9 cellular contexts compared by ENCODE assay signal in genomic region chr5:151082274-151082902, GRCh38. TPM values are rescaled to one million over a fixed set of nuclear protein-coding genes. Genes with fewer than 3 reads are reported as not detected.
DNase-seq lines count a peak whose midpoint lies in the region; ATAC-seq and TF ChIP-seq lines count a peak whose summit lies in the region.
"Had no signal": no experiment of that assay in that cellular context is flagged by ENCODE, and none has a peak within 500 bp of the region (broad histone marks: within the 10 kb centered on the region; RNA-seq: fewer than 3 reads in every experiment).

No MANE protein-coding gene starts in this region.

- peak overlapping the region; percentile 99 for H3K27ac ChIP-seq in CD4-positive, alpha-beta memory T cell (ENCODE audit: low read depth, low read length)
- no peak overlapping the region for H3K27ac ChIP-seq in HEK293 (ENCODE audit: extremely low read depth, low read depth, low read length)
- H3K27ac ChIP-seq in uterus = peak overlapping the region; percentile 98 to 100

- H3K36me3 ChIP-seq in CD4-positive, alpha-beta memory T cell (ENCODE audit: insufficient read depth, low read length) = peaks cover 6% of the 10 kb centered on the region
- H3K36me3 ChIP-seq in HEK293 (ENCODE audit: control insufficient read depth in 2 of 2, insufficient read depth in 1 of 2, low read length in 2 of 2) (peaks cover 0 to 12% of the 10 kb centered on the region in 2 experiments; a peak in 1 of 3 replicates), uterus (no peaks in the 10 kb centered on the region)

- ATAC-seq in left colon = peak; percentile 51
- ATAC-seq in HG03175 (IDR thresholded peaks at IDR 0.05; ENCODE audit: unreplicated experiment) = no peak
- ATAC-seq: Panc1 had no signal

- H3K4me1 ChIP-seq in CD4-positive, alpha-beta memory T cell (ENCODE audit: insufficient read depth, low read length) = peaks cover 89% of the 10 kb centered on the region
- peaks cover 6% of the 10 kb centered on the region; the same call in 1 of the 2 replicates for H3K4me1 ChIP-seq in HEK293 (ENCODE audit: control insufficient read depth, insufficient read depth, low read length)
- peaks cover 0 to 15% of the 10 kb centered on the region in 2 donors for H3K4me1 ChIP-seq in uterus

- POLR2A ChIA-PET in CD4-positive, alpha-beta memory T cell (lab: Charles Lee; ENCODE audit: partially characterized antibody) = interaction anchor here (1.0 to 6.8 kb wide), 17 partner anchors 8 to 633 kb away, joined by 3 to 106 read pairs (median 7); partner anchors contain the start of genes ANXA6, CCDC69, GM2A and RPS14
- POLR2A ChIA-PET in HEK293 (lab: Yijun Ruan, JAX) = interaction anchor here (1.0 to 1.1 kb wide), 2 partner anchors 11 to 75 kb away, joined by 3 read pairs; partner anchors contain the start of gene ANXA6

- peaks cover 6 to 26% of the 10 kb centered on the region in 2 donors for H3K36me3 Mint-ChIP-seq in CD4-positive, alpha-beta memory T cell
- peaks cover 77% of the 10 kb centered on the region for H3K36me3 Mint-ChIP-seq in activated T-helper 2 cell treated with anti-CD3 and anti-CD28 coated beads, Interferon-gamma antibody, Interleukin-2, Interleukin-4, amounts not matched to agents 10 μg/mL and 5 μg/mL and 100 μg/mL, durations not matched to agents 14 hours and 24 hours and 36 hours (ENCODE audit: low read depth)

- intact Hi-C loops in CD4-positive, alpha-beta memory T cell (cut with micrococcal nuclease) = loop anchor here (5.0 kb wide), 1 partner anchor 170 kb away; the partner anchor contains the start of gene GM2A
- intact Hi-C loops in activated T-helper 2 cell treated with anti-CD3 and anti-CD28 coated beads, Interferon-gamma antibody, Interleukin-2, Interleukin-4, amounts not matched to agents 10 μg/mL and 5 μg/mL and 100 μg/mL, durations not matched to agents 14 hours and 24 hours and 36 hours (cut with micrococcal nuclease) = loop anchor here (5.0 to 10.0 kb wide), 2 partner anchors 130 to 692 kb away; partner anchors contain the start of gene G3BP1
- intact Hi-C loops in left colon (cut with DNase I, micrococcal nuclease) = no loop called here
- intact Hi-C loops in uterus (cut with DNase I; ENCODE audit: low total_unique reads) = no loop called here

- TF ChIP-seq CTCF in HEK293 (tag by site-specific recombination; IDR thresholded peaks at IDR 0.05) (peak; percentile 55; the same call in 1 of the 2 replicates), uterus (IDR thresholded peaks at IDR 0.05) (peak in 2 of 4 experiments; percentile 13 to 24)

- no peak for TF ChIP-seq POLR2A in uterus (IDR thresholded peaks at IDR 0.05)

- H3K4me3 Mint-ChIP-seq in CD4-positive, alpha-beta memory T cell = peak overlapping the region; percentile 49 to 91 (median 86)
- H3K4me3 Mint-ChIP-seq in activated T-helper 2 cell treated with anti-CD3 and anti-CD28 coated beads, Interferon-gamma antibody, Interleukin-2, Interleukin-4, amounts not matched to agents 10 μg/mL and 5 μg/mL and 100 μg/mL, durations not matched to agents 14 hours and 24 hours and 36 hours (ENCODE audit: low read depth) = peak overlapping the region; percentile 99

- H3K9me3 Mint-ChIP-seq in CD4-positive, alpha-beta memory T cell = peaks cover 0 to 5% (median 0%) of the 10 kb centered on the region in 8 donors
- H3K9me3 Mint-ChIP-seq in activated T-helper 2 cell treated with anti-CD3 and anti-CD28 coated beads, Interferon-gamma antibody, Interleukin-2, Interleukin-4, amounts not matched to agents 10 μg/mL and 5 μg/mL and 100 μg/mL, durations not matched to agents 14 hours and 24 hours and 36 hours = no peaks in the 10 kb centered on the region

- H3K27me3 Mint-ChIP-seq in CD4-positive, alpha-beta memory T cell = no peaks in the 10 kb centered on the region
- no peaks in the 10 kb centered on the region for H3K27me3 Mint-ChIP-seq in activated T-helper 2 cell treated with anti-CD3 and anti-CD28 coated beads, Interferon-gamma antibody, Interleukin-2, Interleukin-4, amounts not matched to agents 10 μg/mL and 5 μg/mL and 100 μg/mL, durations not matched to agents 14 hours and 24 hours and 36 hours (ENCODE audit: low read depth)

- no peak overlapping the region for H3K4me3 ChIP-seq in CD4-positive, alpha-beta memory T cell (ENCODE audit: low read length in 2 of 2)
- H3K4me3 ChIP-seq in HEK293 (ENCODE audit: low read depth, low read length) = no peak overlapping the region
- H3K4me3 ChIP-seq in uterus = no peak overlapping the region

- peaks cover 61 to 94% (median 73%) of the 10 kb centered on the region in 4 donors for H3K4me1 Mint-ChIP-seq in CD4-positive, alpha-beta memory T cell
- peaks cover 67% of the 10 kb centered on the region for H3K4me1 Mint-ChIP-seq in activated T-helper 2 cell treated with anti-CD3 and anti-CD28 coated beads, Interferon-gamma antibody, Interleukin-2, Interleukin-4, amounts not matched to agents 10 μg/mL and 5 μg/mL and 100 μg/mL, durations not matched to agents 14 hours and 24 hours and 36 hours (ENCODE audit: low read depth)

- no peaks in the 10 kb centered on the region for H3K27me3 ChIP-seq in CD4-positive, alpha-beta memory T cell (ENCODE audit: insufficient read depth, low read length)
- no peaks in the 10 kb centered on the region for H3K27me3 ChIP-seq in uterus

- CTCF ChIA-PET in CD4-positive, alpha-beta memory T cell (lab: Charles Lee; ENCODE audit: partially characterized antibody) = interaction anchor here (0.8 to 7.4 kb wide), 10 partner anchors 11 to 84 kb away, joined by 3 to 80 read pairs (median 7); no protein-coding TSS in a partner anchor
- CTCF ChIA-PET in HEK293 (lab: Yijun Ruan, JAX) = interaction anchor here (0.6 to 3.6 kb wide), 7 partner anchors 8 to 132 kb away, joined by 3 to 22 read pairs (median 7); no protein-coding TSS in a partner anchor

- peak overlapping the region; percentile 76 to 98 (median 89) for H3K27ac Mint-ChIP-seq in CD4-positive, alpha-beta memory T cell
- peak overlapping the region; percentile 79 for H3K27ac Mint-ChIP-seq in activated T-helper 2 cell treated with anti-CD3 and anti-CD28 coated beads, Interferon-gamma antibody, Interleukin-2, Interleukin-4, amounts not matched to agents 10 μg/mL and 5 μg/mL and 100 μg/mL, durations not matched to agents 14 hours and 24 hours and 36 hours

- no peaks in the 10 kb centered on the region for H3K9me3 ChIP-seq in CD4-positive, alpha-beta memory T cell (ENCODE audit: control insufficient read depth in 1 of 2, low read length in 2 of 2)
- H3K9me3 ChIP-seq in HEK293 (ENCODE audit: control insufficient read depth, insufficient read depth, low read depth, low read length) = no peaks in the 10 kb centered on the region
- no peaks in the 10 kb centered on the region for H3K9me3 ChIP-seq in uterus

- no peak for DNase-seq in CD4-positive, alpha-beta memory T cell
- DNase-seq in activated T-helper 2 cell treated with anti-CD3 and anti-CD28 coated beads, Interferon-gamma antibody, Interleukin-2, Interleukin-4, amounts not matched to agents 10 μg/mL and 5 μg/mL and 100 μg/mL, durations not matched to agents 14 hours and 24 hours and 36 hours (ENCODE audit: low spot score) = no peak
- DNase-seq in left colon = peak; percentile 67 to 83
- no peak for DNase-seq in uterus
- DNase-seq in stimulated activated CD4-positive, alpha-beta T cell treated with anti-CD3 and anti-CD28 coated beads, Interleukin-2, amount 100 ng/mL, for 24 hours = no peak
- no peak for DNase-seq in hippocampal formation (lab: John Stamatoyannopoulos, UW)

TF ChIP-seq in HEK293, 187 proteins besides CTCF, POLR2A, EP300 and RAD21:
- peak; percentile 75 for TF ChIP-seq ZFHX2 (tag by site-specific recombination; conservative IDR thresholded peaks at IDR 0.05)
- no peak for TF ChIP-seq ZNF677 (tag by site-specific recombination; IDR thresholded peaks at IDR 0.05)
- peak; percentile 68 for TF ChIP-seq EGR2 (tag by site-specific recombination; IDR thresholded peaks at IDR 0.05; ENCODE audit: low read depth)

RNA-seq across cellular contexts. Expression of gene TNIP1, which starts 1.6 kb away (rescaled TPM):
- total RNA-seq in CD4-positive, alpha-beta memory T cell = 100 to 1,000 TPM; 227 to 233 TPM
- 10 to 100 TPM; 31.5 to 70.2 TPM for polyA plus RNA-seq in CD4-positive, alpha-beta memory T cell
- total RNA-seq in activated T-helper 2 cell treated with anti-CD3 and anti-CD28 coated beads, Interferon-gamma antibody, Interleukin-2, Interleukin-4, amounts not matched to agents 10 μg/mL and 5 μg/mL and 100 μg/mL, durations not matched to agents 14 hours and 24 hours and 36 hours = 473 and 477 TPM in 2 replicates
- total RNA-seq in left colon (100 to 1,000 TPM; 200 to 215 TPM), uterus (10 to 100 TPM; 35.6 to 70.8 (median 50.7) TPM)

Comparison
In these comparisons a context has a peak if more than half of its experiments do, and no peak if none do; other contexts are left out.
1. DNase-seq: peak in left colon (2 of 2); none in CD4-positive, alpha-beta memory T cell (0 of 5), activated T-helper 2 cell treated with anti-CD3 and anti-CD28 coated beads, Interferon-gamma antibody, Interleukin-2, Interleukin-4, amounts not matched to agents 10 μg/mL and 5 μg/mL and 100 μg/mL, durations not matched to agents 14 hours and 24 hours and 36 hours (single experiment), uterus (0 of 2), stimulated activated CD4-positive, alpha-beta T cell treated with anti-CD3 and anti-CD28 coated beads, Interleukin-2, amount 100 ng/mL, for 24 hours (0 of 2) and hippocampal formation (0 of 2).
2. intact Hi-C loops: an anchor here in CD4-positive, alpha-beta memory T cell (5.0 kb wide) and activated T-helper 2 cell treated with anti-CD3 and anti-CD28 coated beads, Interferon-gamma antibody, Interleukin-2, Interleukin-4, amounts not matched to agents 10 μg/mL and 5 μg/mL and 100 μg/mL, durations not matched to agents 14 hours and 24 hours and 36 hours (5.0 to 10.0 kb wide); none called in left colon and uterus.